Comparison of ENCODE assay signal across 17 cellular contexts in the genomic region with DNA sequence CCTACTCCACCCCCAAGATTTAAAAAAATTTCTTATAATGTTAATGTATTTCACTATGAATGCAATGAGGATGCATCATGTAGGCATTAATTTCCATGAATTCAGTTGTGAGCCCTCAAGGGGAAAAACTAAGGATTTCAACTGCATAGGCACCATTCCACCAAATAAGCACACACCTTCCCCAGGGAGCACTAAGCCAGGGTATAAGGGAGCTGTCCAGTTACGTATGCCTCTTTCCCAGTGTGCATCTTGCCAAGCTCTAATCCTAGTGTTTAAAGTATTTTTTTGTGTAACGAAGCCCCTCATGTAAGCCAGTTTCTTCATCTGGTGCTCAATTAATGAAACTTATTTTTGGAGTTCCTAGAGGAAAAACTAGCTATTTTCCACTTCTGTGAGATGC.
"Had no signal": no experiment of that assay in that cellular context is flagged by ENCODE, and none has a peak within 500 bp of the region (broad histone marks: within the 10 kb centered on the region; RNA-seq: fewer than 3 reads in every experiment).

No MANE protein-coding gene starts in this region.

- H3K4me3 ChIP-seq: heart left ventricle, lung, neural progenitor cell, suprapubic skin had no signal

- ATAC-seq: activated T-cell treated with anti-CD3 and anti-CD28 coated beads, Interleukin-2, amount 50 U/mL, for 4 hours; effector memory CD8-positive, alpha-beta T cell; heart left ventricle; stimulated activated naive CD8-positive, alpha-beta T cell treated with anti-CD3 and anti-CD28 coated beads, Interleukin-15, Interleukin-2, amounts not matched to agents 100 U/mL and 50 U/mL, for 24 hours; T-helper 17 cell; WTC11 had no signal

- H3K27me3 ChIP-seq: neural progenitor cell had no signal

- H3K9me3 ChIP-seq: heart left ventricle, suprapubic skin had no signal

- H3K4me1 ChIP-seq: parathyroid adenoma had no signal

- DNase-seq: activated CD4-positive, alpha-beta memory T cell treated with anti-CD3 and anti-CD28 coated beads, Interleukin-2, amount 10 ng/mL, durations not matched to agents 7 days and 5 days; activated CD4-positive, alpha-beta T cell treated with anti-CD3 and anti-CD28 coated beads for 4 hours; activated effector memory CD4-positive, alpha-beta T cell treated with Interleukin-2 at 50 U/mL for 16 hours; activated T-cell treated with anti-CD3 and anti-CD28 coated beads, Interleukin-2, amount 50 U/mL, for 4 hours; amygdala; dermis blood vessel endothelial cell; effector memory CD8-positive, alpha-beta T cell; heart left ventricle; naive B cell; stimulated activated naive CD8-positive, alpha-beta T cell treated with anti-CD3 and anti-CD28 coated beads, Interleukin-15, Interleukin-2, amounts not matched to agents 100 U/mL and 50 U/mL, for 24 hours; T-helper 17 cell had no signal

- H3K36me3 ChIP-seq: suprapubic skin had no signal

- H3K27ac ChIP-seq: epithelial cell of prostate, heart left ventricle, parathyroid adenoma, suprapubic skin had no signal
